ENCODE assay signal across 1 cellular context in the genomic region with DNA sequence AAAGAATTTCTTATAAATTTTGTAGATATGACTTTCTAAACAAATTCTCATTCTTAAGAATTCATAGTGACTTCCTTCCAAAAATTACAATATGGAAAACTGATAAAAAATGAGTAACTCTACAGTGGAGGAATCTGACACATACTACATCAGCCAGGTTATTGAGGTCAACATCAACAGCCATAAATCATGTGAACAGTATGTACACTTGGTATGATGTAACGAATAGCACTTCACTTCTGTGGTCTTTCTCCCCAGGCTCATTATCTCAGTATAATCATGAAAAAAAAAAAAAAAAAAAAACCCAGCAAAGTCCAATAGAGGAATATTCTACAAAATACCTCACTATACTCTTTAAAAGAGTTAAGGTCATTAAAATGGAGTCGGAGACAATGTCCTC.
TF ChIP-seq lines count a peak whose summit lies in the region.

No MANE protein-coding gene starts in this region.

TF ChIP-seq in GM23338, 12 proteins besides CTCF, POLR2A, EP300 and RAD21 (continued from another document):
- TF ChIP-seq JUNB (IDR thresholded peaks at IDR 0.05; ENCODE audit: unreplicated experiment) (no peak), CREB1 (CRISPR knock-in tag; IDR thresholded peaks at IDR 0.05; ENCODE audit: low read depth) (no peak)
